10 cellular contexts compared by ENCODE assay signal in genomic region chr17:76537578-76538280, GRCh38. TPM values are rescaled to one million over a fixed set of nuclear protein-coding genes. Genes with fewer than 3 reads are reported as not detected.
A peak's percentile ranks its signal among the peaks of the same experiment; 100 is the strongest.
DNase-seq lines count a peak whose midpoint lies in the region; ATAC-seq and TF ChIP-seq lines count a peak whose summit lies in the region.
"Had no signal": no experiment of that assay in that cellular context is flagged by ENCODE, and none has a peak within 500 bp of the region (broad histone marks: within the 10 kb centered on the region; RNA-seq: fewer than 3 reads in every experiment).

Gene CYGB (minus strand): TSS chr17:76537709. CDS start chr17:76537542, 167 bp downstream.

- no peak for TF ChIP-seq EP300 in esophagus muscularis mucosa (IDR thresholded peaks at IDR 0.05)

- in situ Hi-C loops in KBM-7 (cut with MboI; ENCODE audit: low pct_unique_long_range_greater_than_20kb, low sequenced_read_pairs) = no loop called here

- no peaks in the 10 kb centered on the region for H3K36me3 Mint-ChIP-seq in activated naive CD4-positive, alpha-beta T cell treated with anti-CD3 and anti-CD28 coated beads, Interleukin-2, amount 10 ng/mL, durations not matched to agents 7 days and 5 days
- H3K36me3 Mint-ChIP-seq in activated naive CD4-positive, alpha-beta T cell treated with anti-CD3 and anti-CD28 coated beads for 36 hours (ENCODE audit: low read depth) = no peaks in the 10 kb centered on the region
- H3K36me3 Mint-ChIP-seq in naive B cell = peaks cover 3 to 9% of the 10 kb centered on the region in 2 donors
- no peaks in the 10 kb centered on the region for H3K36me3 Mint-ChIP-seq in activated CD4-positive, alpha-beta memory T cell treated with anti-CD3 and anti-CD28 coated beads for 36 hours

- ATAC-seq in naive B cell (ENCODE audit: low read depth in 2 of 2) = peak; percentile 68 to 70
- ATAC-seq in aorta (ENCODE audit: low FRiP score) = peak; percentile 42

- POLR2A ChIA-PET in activated CD4-positive, alpha-beta memory T cell treated with anti-CD3 and anti-CD28 coated beads for 36 hours (lab: Charles Lee) = no interaction called here

- CTCF ChIA-PET in activated naive CD4-positive, alpha-beta T cell treated with anti-CD3 and anti-CD28 coated beads, Interleukin-2, amount 10 ng/mL, durations not matched to agents 7 days and 5 days (lab: Charles Lee) = interaction anchor here (0.6 to 1.5 kb wide), 3 partner anchors 9 to 39 kb away, joined by 3 to 5 read pairs (median 3); no protein-coding TSS in a partner anchor
- CTCF ChIA-PET in activated naive CD4-positive, alpha-beta T cell treated with anti-CD3 and anti-CD28 coated beads for 36 hours (lab: Charles Lee) = no interaction called here
- CTCF ChIA-PET in activated CD4-positive, alpha-beta memory T cell treated with anti-CD3 and anti-CD28 coated beads for 36 hours (lab: Charles Lee) = interaction anchor here (1.5 kb wide), 1 partner anchor 86 kb away, joined by 5 read pairs; no protein-coding TSS in a partner anchor

- 3% methylated on average over 28 of the region's 95 CpGs for WGBS in esophagus muscularis mucosa
- 1% methylated on average over 32 to 95 of the region's 95 CpGs for WGBS in aorta, 2 donors

- no peak for TF ChIP-seq CTCF in esophagus muscularis mucosa (IDR thresholded peaks at IDR 0.05)

- H3K9me3 ChIP-seq in esophagus muscularis mucosa (no peaks in the 10 kb centered on the region), aorta (ENCODE audit: control insufficient read depth, low read length) (no peaks in the 10 kb centered on the region)

- H3K4me3 ChIP-seq in esophagus muscularis mucosa (peak within 1 kb of the TSS; percentile 55 to 61 (median 56)), aorta (ENCODE audit: low read length in 2 of 2) (peak within 1 kb of the TSS; percentile 8 to 11)

- no peak within 1 kb of the TSS for H3K4me3 Mint-ChIP-seq in activated naive CD4-positive, alpha-beta T cell treated with anti-CD3 and anti-CD28 coated beads, Interleukin-2, amount 10 ng/mL, durations not matched to agents 7 days and 5 days
- H3K4me3 Mint-ChIP-seq in activated naive CD4-positive, alpha-beta T cell treated with anti-CD3 and anti-CD28 coated beads for 36 hours = no peak within 1 kb of the TSS
- H3K4me3 Mint-ChIP-seq in naive B cell = peak within 1 kb of the TSS; percentile 71 to 87 (median 75)
- H3K4me3 Mint-ChIP-seq in activated CD4-positive, alpha-beta memory T cell treated with anti-CD3 and anti-CD28 coated beads for 36 hours = no peak within 1 kb of the TSS

- H3K36me3 ChIP-seq in esophagus muscularis mucosa (no peaks in the 10 kb centered on the region), aorta (ENCODE audit: control insufficient read depth in 1 of 2, insufficient read depth in 2 of 2, low read length in 1 of 2) (no peaks in the 10 kb centered on the region)

- no peak for TF ChIP-seq POLR2A in esophagus muscularis mucosa (IDR thresholded peaks at IDR 0.05; ENCODE audit: low read depth)

- peaks cover 25 to 75% (median 60%) of the 10 kb centered on the region in 4 donors for H3K4me1 ChIP-seq in esophagus muscularis mucosa
- H3K4me1 ChIP-seq in aorta (ENCODE audit: control insufficient read depth in 1 of 2, insufficient read depth in 2 of 2, low read length in 2 of 2) = no peaks in the 10 kb centered on the region

- DNase-seq in activated naive CD4-positive, alpha-beta T cell treated with anti-CD3 and anti-CD28 coated beads, Interleukin-2, amount 10 ng/mL, durations not matched to agents 7 days and 5 days = peak; percentile 47
- DNase-seq in activated naive CD4-positive, alpha-beta T cell treated with anti-CD3 and anti-CD28 coated beads for 36 hours = no peak
- DNase-seq in esophagus muscularis mucosa (ENCODE audit: extremely low spot score) (no peak), naive B cell (no peak), aorta (peak; percentile 54 to 81), SK-N-DZ (ENCODE audit: low spot score) (no peak), KBM-7 (no peak)
- no peak for DNase-seq in activated CD4-positive, alpha-beta memory T cell treated with anti-CD3 and anti-CD28 coated beads for 36 hours
- DNase-seq: DMS 273 treated with DMSO at 0.1 percent for 48 hours, kidney glomerular epithelial cell had no signal

- H3K4me1 Mint-ChIP-seq in activated naive CD4-positive, alpha-beta T cell treated with anti-CD3 and anti-CD28 coated beads, Interleukin-2, amount 10 ng/mL, durations not matched to agents 7 days and 5 days = peaks cover 5% of the 10 kb centered on the region
- no peaks in the 10 kb centered on the region for H3K4me1 Mint-ChIP-seq in activated naive CD4-positive, alpha-beta T cell treated with anti-CD3 and anti-CD28 coated beads for 36 hours (ENCODE audit: low read depth)
- peaks cover 19 to 42% (median 29%) of the 10 kb centered on the region in 3 donors for H3K4me1 Mint-ChIP-seq in naive B cell
- no peaks in the 10 kb centered on the region for H3K4me1 Mint-ChIP-seq in activated CD4-positive, alpha-beta memory T cell treated with anti-CD3 and anti-CD28 coated beads for 36 hours (ENCODE audit: low read depth)

- no peak within 1 kb of the TSS for H3K27ac Mint-ChIP-seq in activated naive CD4-positive, alpha-beta T cell treated with anti-CD3 and anti-CD28 coated beads, Interleukin-2, amount 10 ng/mL, durations not matched to agents 7 days and 5 days
- H3K27ac Mint-ChIP-seq in activated naive CD4-positive, alpha-beta T cell treated with anti-CD3 and anti-CD28 coated beads for 36 hours = no peak within 1 kb of the TSS
- H3K27ac Mint-ChIP-seq in naive B cell = peak within 1 kb of the TSS in 2 of 6 donors; percentile 47 to 75
- H3K27ac Mint-ChIP-seq in activated CD4-positive, alpha-beta memory T cell treated with anti-CD3 and anti-CD28 coated beads for 36 hours = no peak within 1 kb of the TSS

- peak within 1 kb of the TSS; percentile 74 to 84 (median 78) for H3K27ac ChIP-seq in esophagus muscularis mucosa (replicated peaks in 1 of 4)
- H3K27ac ChIP-seq in aorta (ENCODE audit: low read depth in 1 of 2, low read length in 2 of 2) = no peak within 1 kb of the TSS

- peaks cover 5 to 56% (median 14%) of the 10 kb centered on the region in 4 donors for H3K27me3 ChIP-seq in esophagus muscularis mucosa
- H3K27me3 ChIP-seq in aorta (ENCODE audit: control insufficient read depth in 1 of 2, insufficient read depth in 2 of 2, low read length in 1 of 2) = no peaks in the 10 kb centered on the region

- no peaks in the 10 kb centered on the region for H3K9me3 Mint-ChIP-seq in activated naive CD4-positive, alpha-beta T cell treated with anti-CD3 and anti-CD28 coated beads, Interleukin-2, amount 10 ng/mL, durations not matched to agents 7 days and 5 days
- H3K9me3 Mint-ChIP-seq in activated naive CD4-positive, alpha-beta T cell treated with anti-CD3 and anti-CD28 coated beads for 36 hours = no peaks in the 10 kb centered on the region
- H3K9me3 Mint-ChIP-seq in naive B cell = no peaks in the 10 kb centered on the region
- H3K9me3 Mint-ChIP-seq in activated CD4-positive, alpha-beta memory T cell treated with anti-CD3 and anti-CD28 coated beads for 36 hours = no peaks in the 10 kb centered on the region

- intact Hi-C loops in activated naive CD4-positive, alpha-beta T cell treated with anti-CD3 and anti-CD28 coated beads for 36 hours (cut with micrococcal nuclease) = no loop called here
- intact Hi-C loops in esophagus muscularis mucosa (cut with DNase I) = no loop called here
- intact Hi-C loops in aorta (cut with DNase I) = no loop called here
- intact Hi-C loops in activated CD4-positive, alpha-beta memory T cell treated with anti-CD3 and anti-CD28 coated beads for 36 hours (cut with micrococcal nuclease) = no loop called here

- peaks cover 97% of the 10 kb centered on the region for H3K27me3 Mint-ChIP-seq in activated naive CD4-positive, alpha-beta T cell treated with anti-CD3 and anti-CD28 coated beads, Interleukin-2, amount 10 ng/mL, durations not matched to agents 7 days and 5 days
- H3K27me3 Mint-ChIP-seq in activated naive CD4-positive, alpha-beta T cell treated with anti-CD3 and anti-CD28 coated beads for 36 hours (ENCODE audit: low read depth) = peaks cover 20% of the 10 kb centered on the region
- H3K27me3 Mint-ChIP-seq in naive B cell = peaks cover 18 to 51% (median 25%) of the 10 kb centered on the region in 3 donors
- H3K27me3 Mint-ChIP-seq in activated CD4-positive, alpha-beta memory T cell treated with anti-CD3 and anti-CD28 coated beads for 36 hours = peaks cover 37% of the 10 kb centered on the region

RNA-seq across cellular contexts. Expression of gene CYGB, which starts in this region (rescaled TPM):
- total RNA-seq in activated naive CD4-positive, alpha-beta T cell treated with anti-CD3 and anti-CD28 coated beads for 36 hours = not detected
- total RNA-seq in esophagus muscularis mucosa = 10 to 100 TPM; 10.8 to 23.5 (median 20.7) TPM
- 1 to 10 TPM in 2 of 6 donors, under 1 TPM in 4; 0.21 to 2.4 (median 0.79) TPM for polyA plus RNA-seq in naive B cell (ENCODE audit: low read depth in 6 of 6)
- 10 to 100 TPM; 22.4 to 26.6 TPM for total RNA-seq in aorta
- 1 to 10 TPM in 1 of 2 donors, under 1 TPM in 1; 0.95 to 2.1 TPM for polyA plus RNA-seq in aorta
- polyA plus RNA-seq in SK-N-DZ (2014; cell fraction: cytosol; rRNA removed) = 0.93 and 4.2 TPM in 2 replicates
- 1.4 and 2.7 TPM in 2 replicates for polyA plus RNA-seq in SK-N-DZ (2014; cell fraction: nucleus; rRNA removed)
- total RNA-seq in activated CD4-positive, alpha-beta memory T cell treated with anti-CD3 and anti-CD28 coated beads for 36 hours = not detected

Comparison
In these comparisons a context has a peak if more than half of its experiments do, and no peak if none do; other contexts are left out.
1. RNA of gene CYGB (total RNA-seq): 22.4 to 26.6 TPM in aorta and 10.8 to 23.5 TPM in esophagus muscularis mucosa; not detected in activated CD4-positive, alpha-beta memory T cell treated with anti-CD3 and anti-CD28 coated beads for 36 hours and not detected in activated naive CD4-positive, alpha-beta T cell treated with anti-CD3 and anti-CD28 coated beads for 36 hours; every median in the first group is over 10 times any median in the second.
2. DNase-seq: peak in activated naive CD4-positive, alpha-beta T cell treated with anti-CD3 and anti-CD28 coated beads, Interleukin-2, amount 10 ng/mL, durations not matched to agents 7 days and 5 days (single experiment) and aorta (2 of 2); none in activated naive CD4-positive, alpha-beta T cell treated with anti-CD3 and anti-CD28 coated beads for 36 hours (single experiment), esophagus muscularis mucosa (single experiment), naive B cell (single experiment), SK-N-DZ (single experiment), activated CD4-positive, alpha-beta memory T cell treated with anti-CD3 and anti-CD28 coated beads for 36 hours (single experiment) and KBM-7 (single experiment).
3. H3K4me3 Mint-ChIP-seq: peak in naive B cell (8 of 8); none in activated naive CD4-positive, alpha-beta T cell treated with anti-CD3 and anti-CD28 coated beads, Interleukin-2, amount 10 ng/mL, durations not matched to agents 7 days and 5 days (single experiment), activated naive CD4-positive, alpha-beta T cell treated with anti-CD3 and anti-CD28 coated beads for 36 hours (single experiment) and activated CD4-positive, alpha-beta memory T cell treated with anti-CD3 and anti-CD28 coated beads for 36 hours (single experiment).
4. H3K27ac ChIP-seq: peak in esophagus muscularis mucosa (4 of 4); none in aorta (0 of 2).